7 cellular contexts compared by ENCODE assay signal in the genomic region with DNA sequence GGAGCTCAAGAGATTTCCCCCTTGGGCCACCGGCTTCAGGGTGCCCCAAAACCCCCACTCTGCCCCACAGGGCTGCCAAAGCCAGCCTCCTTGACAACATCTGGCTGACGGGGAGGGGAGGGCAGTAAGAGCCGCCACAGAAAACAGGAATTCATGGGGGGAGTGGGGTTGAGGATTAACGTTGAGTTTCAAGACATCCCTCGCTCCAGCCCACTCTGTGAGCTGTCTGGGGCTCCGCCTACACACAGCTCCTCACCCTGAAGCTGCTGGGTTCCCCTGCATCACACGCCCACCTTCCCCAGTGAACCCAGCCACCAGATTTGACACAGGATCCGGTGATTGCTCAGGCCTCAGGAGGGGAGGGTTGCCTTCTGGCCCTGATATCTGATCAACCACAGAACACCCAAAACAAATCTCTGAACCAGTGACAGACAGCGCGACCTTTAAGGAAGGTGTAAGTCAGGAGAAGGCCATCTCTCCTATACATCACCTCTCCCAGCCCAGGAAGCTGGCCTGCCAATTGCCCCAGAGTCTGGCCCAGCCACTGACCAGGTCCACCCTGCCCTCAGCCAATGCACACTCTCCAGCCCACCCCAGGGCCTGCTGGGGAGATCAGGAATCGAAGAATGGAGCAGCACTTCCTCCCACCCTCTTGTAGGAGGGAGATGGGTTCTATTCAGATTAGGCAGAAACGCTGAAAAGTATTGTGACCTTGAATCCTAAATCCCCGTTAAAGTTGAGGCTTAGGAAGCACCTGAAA.
DNase-seq lines count a peak whose midpoint lies in the region; ATAC-seq and TF ChIP-seq lines count a peak whose summit lies in the region.

No MANE protein-coding gene starts in this region.

- 85 to 87% methylated on average over 12 to 13 of the region's 13 CpGs for WGBS in lower leg skin, 2 donors
- WGBS in esophagus muscularis mucosa, result 90% methylated on average over 13 of the region's 13 CpGs

- ATAC-seq in GM19397 (IDR thresholded peaks at IDR 0.05; ENCODE audit: unreplicated experiment) (peak; percentile 68), HG03108 (IDR thresholded peaks at IDR 0.05; ENCODE audit: unreplicated experiment) (peak; percentile 43)
- ATAC-seq in activated T-cell treated with anti-CD3 and anti-CD28 coated beads, Interleukin-2, amount 50 U/mL, for 4 hours, result peak; percentile 84 to 85

- intact Hi-C loops in lower leg skin (cut with DNase I; ENCODE audit: low total_unique reads) (no loop called here), esophagus muscularis mucosa (cut with DNase I) (loop anchor here (10.0 kb wide), 1 partner anchor 178 kb away; the partner anchor contains the start of gene SOCS1)

- no peaks in the 10 kb centered on the region for H3K27me3 ChIP-seq in esophagus muscularis mucosa

- H3K27ac ChIP-seq in esophagus muscularis mucosa (replicated peaks in 1 of 4), result peak overlapping the region in 1 of 4 donors; percentile 53

- TF ChIP-seq CTCF in lower leg skin (IDR thresholded peaks at IDR 0.05) (no peak), esophagus muscularis mucosa (IDR thresholded peaks at IDR 0.05) (no peak)

- in situ Hi-C loops in G401 (cut with HindIII; ENCODE audit: low sequenced_read_pairs), result no loop called here

- DNase-seq in activated T-cell treated with anti-CD3 and anti-CD28 coated beads, Interleukin-2, amount 50 U/mL, for 4 hours, result peak; percentile 66
- peak; percentile 78 for DNase-seq in stimulated activated CD4-positive, alpha-beta T cell treated with anti-CD3 and anti-CD28 coated beads, Interleukin-2, amount 100 ng/mL, for 4 hours (ENCODE audit: low read depth)
- DNase-seq in lower leg skin (ENCODE audit: low spot score in 2 of 2), result no peak
- DNase-seq in G401 (ENCODE audit: low spot score), result no peak
- DNase-seq in esophagus muscularis mucosa (ENCODE audit: extremely low spot score), result no peak

- H3K27me3 Mint-ChIP-seq in activated T-cell treated with anti-CD3 and anti-CD28 coated beads, Interleukin-2, amount 50 U/mL, for 4 hours (ENCODE audit: low read depth), result no peaks in the 10 kb centered on the region

- peaks cover 8 to 32% (median 29%) of the 10 kb centered on the region in 4 donors for H3K4me1 ChIP-seq in esophagus muscularis mucosa

- H3K4me3 ChIP-seq in lower leg skin (ENCODE audit: low read depth, poor library complexity, severe bottlenecking), result no peak overlapping the region
- no peak overlapping the region for H3K4me3 ChIP-seq in esophagus muscularis mucosa

- TF ChIP-seq POLR2A in lower leg skin (IDR thresholded peaks at IDR 0.05) (no peak), esophagus muscularis mucosa (IDR thresholded peaks at IDR 0.05; ENCODE audit: low read depth) (no peak)

- H3K9me3 ChIP-seq in esophagus muscularis mucosa, result no peaks in the 10 kb centered on the region

- no peaks in the 10 kb centered on the region for H3K9me3 Mint-ChIP-seq in activated T-cell treated with anti-CD3 and anti-CD28 coated beads, Interleukin-2, amount 50 U/mL, for 4 hours

- no peak for TF ChIP-seq EP300 in esophagus muscularis mucosa (IDR thresholded peaks at IDR 0.05)

- H3K4me3 Mint-ChIP-seq in activated T-cell treated with anti-CD3 and anti-CD28 coated beads, Interleukin-2, amount 50 U/mL, for 4 hours, result no peak overlapping the region

- H3K36me3 ChIP-seq in esophagus muscularis mucosa, result peaks cover 0 to 32% (median 24%) of the 10 kb centered on the region in 4 donors

- H3K4me1 Mint-ChIP-seq in activated T-cell treated with anti-CD3 and anti-CD28 coated beads, Interleukin-2, amount 50 U/mL, for 4 hours (ENCODE audit: low read depth), result peaks cover 79% of the 10 kb centered on the region

- H3K36me3 Mint-ChIP-seq in activated T-cell treated with anti-CD3 and anti-CD28 coated beads, Interleukin-2, amount 50 U/mL, for 4 hours (ENCODE audit: insufficient read depth), result peaks cover 16% of the 10 kb centered on the region

Comparison
In these comparisons a context has a peak if more than half of its experiments do, and no peak if none do; other contexts are left out.
1. DNase-seq: peak in activated T-cell treated with anti-CD3 and anti-CD28 coated beads, Interleukin-2, amount 50 U/mL, for 4 hours (single experiment) and stimulated activated CD4-positive, alpha-beta T cell treated with anti-CD3 and anti-CD28 coated beads, Interleukin-2, amount 100 ng/mL, for 4 hours (single experiment); none in lower leg skin (0 of 2), G401 (single experiment) and esophagus muscularis mucosa (single experiment).
2. Peak in every context shown above with its lines, with median percentiles within 50 percentile points of each other: ATAC-seq.